In the genomic region with DNA sequence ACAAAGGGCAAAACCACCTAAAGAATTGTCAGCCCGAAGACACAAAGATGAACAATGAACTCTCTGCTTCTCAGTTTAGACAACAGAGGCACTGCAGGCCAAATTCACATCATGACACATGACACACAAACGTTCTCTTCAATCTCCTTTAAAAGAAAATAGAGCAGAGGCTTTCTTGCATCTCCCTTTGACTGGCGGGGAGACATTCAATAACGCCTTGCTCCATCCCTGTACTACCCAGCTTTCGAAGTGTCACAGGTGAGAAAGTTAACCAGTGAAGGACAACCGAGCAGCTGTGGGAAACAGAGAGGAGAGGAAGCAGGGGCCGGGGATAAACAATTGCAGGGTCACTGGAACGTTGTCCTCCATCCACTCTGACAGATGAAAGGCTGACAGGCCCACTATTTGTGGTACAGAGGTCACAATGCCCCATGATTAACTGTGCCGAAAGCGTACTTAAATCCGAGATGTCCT, we compare ENCODE assay signal across 1 cellular context.
A peak's percentile ranks its signal among the peaks of the same experiment; 100 is the strongest.
TF ChIP-seq lines count a peak whose summit lies in the region.

No MANE protein-coding gene starts in this region.

TF ChIP-seq in HepG2, 621 proteins besides CTCF, POLR2A, EP300 and RAD21 (continued from another document and continues in another):
- TF ChIP-seq, protein P1, sequence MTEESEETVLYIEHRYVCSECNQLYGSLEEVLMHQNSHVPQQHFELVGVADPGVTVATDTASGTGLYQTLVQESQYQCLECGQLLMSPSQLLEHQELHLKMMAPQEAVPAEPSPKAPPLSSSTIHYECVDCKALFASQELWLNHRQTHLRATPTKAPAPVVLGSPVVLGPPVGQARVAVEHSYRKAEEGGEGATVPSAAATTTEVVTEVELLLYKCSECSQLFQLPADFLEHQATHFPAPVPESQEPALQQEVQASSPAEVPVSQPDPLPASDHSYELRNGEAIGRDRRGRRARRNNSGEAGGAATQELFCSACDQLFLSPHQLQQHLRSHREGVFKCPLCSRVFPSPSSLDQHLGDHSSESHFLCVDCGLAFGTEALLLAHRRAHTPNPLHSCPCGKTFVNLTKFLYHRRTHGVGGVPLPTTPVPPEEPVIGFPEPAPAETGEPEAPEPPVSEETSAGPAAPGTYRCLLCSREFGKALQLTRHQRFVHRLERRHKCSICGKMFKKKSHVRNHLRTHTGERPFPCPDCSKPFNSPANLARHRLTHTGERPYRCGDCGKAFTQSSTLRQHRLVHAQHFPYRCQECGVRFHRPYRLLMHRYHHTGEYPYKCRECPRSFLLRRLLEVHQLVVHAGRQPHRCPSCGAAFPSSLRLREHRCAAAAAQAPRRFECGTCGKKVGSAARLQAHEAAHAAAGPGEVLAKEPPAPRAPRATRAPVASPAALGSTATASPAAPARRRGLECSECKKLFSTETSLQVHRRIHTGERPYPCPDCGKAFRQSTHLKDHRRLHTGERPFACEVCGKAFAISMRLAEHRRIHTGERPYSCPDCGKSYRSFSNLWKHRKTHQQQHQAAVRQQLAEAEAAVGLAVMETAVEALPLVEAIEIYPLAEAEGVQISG (CRISPR knock-in tag; IDR thresholded peaks at IDR 0.05) = peak; percentile 62
- peak; percentile 96; the same call in 1 of the 2 replicates for TF ChIP-seq ZNF292 (CRISPR knock-in tag; IDR thresholded peaks at IDR 0.05; ENCODE audit: borderline replicate concordance, low read depth)
- TF ChIP-seq FOXC1 (CRISPR knock-in tag; IDR thresholded peaks at IDR 0.05; ENCODE audit: borderline replicate concordance) = no peak
- peak; percentile 45; the same call in 1 of the 2 replicates for TF ChIP-seq SPEN (CRISPR knock-in tag; IDR thresholded peaks at IDR 0.05; ENCODE audit: low read depth)
- TF ChIP-seq ZFP1 (CRISPR knock-in tag; IDR thresholded peaks at IDR 0.05) = no peak
- TF ChIP-seq ZBTB7B (CRISPR knock-in tag; IDR thresholded peaks at IDR 0.05) = peak; percentile 26; the same call in 1 of the 2 replicates
- no peak for TF ChIP-seq SRSF4 (IDR thresholded peaks at IDR 0.05; ENCODE audit: low read depth, low read length, poor library complexity, severe bottlenecking)
- TF ChIP-seq, protein P2, sequence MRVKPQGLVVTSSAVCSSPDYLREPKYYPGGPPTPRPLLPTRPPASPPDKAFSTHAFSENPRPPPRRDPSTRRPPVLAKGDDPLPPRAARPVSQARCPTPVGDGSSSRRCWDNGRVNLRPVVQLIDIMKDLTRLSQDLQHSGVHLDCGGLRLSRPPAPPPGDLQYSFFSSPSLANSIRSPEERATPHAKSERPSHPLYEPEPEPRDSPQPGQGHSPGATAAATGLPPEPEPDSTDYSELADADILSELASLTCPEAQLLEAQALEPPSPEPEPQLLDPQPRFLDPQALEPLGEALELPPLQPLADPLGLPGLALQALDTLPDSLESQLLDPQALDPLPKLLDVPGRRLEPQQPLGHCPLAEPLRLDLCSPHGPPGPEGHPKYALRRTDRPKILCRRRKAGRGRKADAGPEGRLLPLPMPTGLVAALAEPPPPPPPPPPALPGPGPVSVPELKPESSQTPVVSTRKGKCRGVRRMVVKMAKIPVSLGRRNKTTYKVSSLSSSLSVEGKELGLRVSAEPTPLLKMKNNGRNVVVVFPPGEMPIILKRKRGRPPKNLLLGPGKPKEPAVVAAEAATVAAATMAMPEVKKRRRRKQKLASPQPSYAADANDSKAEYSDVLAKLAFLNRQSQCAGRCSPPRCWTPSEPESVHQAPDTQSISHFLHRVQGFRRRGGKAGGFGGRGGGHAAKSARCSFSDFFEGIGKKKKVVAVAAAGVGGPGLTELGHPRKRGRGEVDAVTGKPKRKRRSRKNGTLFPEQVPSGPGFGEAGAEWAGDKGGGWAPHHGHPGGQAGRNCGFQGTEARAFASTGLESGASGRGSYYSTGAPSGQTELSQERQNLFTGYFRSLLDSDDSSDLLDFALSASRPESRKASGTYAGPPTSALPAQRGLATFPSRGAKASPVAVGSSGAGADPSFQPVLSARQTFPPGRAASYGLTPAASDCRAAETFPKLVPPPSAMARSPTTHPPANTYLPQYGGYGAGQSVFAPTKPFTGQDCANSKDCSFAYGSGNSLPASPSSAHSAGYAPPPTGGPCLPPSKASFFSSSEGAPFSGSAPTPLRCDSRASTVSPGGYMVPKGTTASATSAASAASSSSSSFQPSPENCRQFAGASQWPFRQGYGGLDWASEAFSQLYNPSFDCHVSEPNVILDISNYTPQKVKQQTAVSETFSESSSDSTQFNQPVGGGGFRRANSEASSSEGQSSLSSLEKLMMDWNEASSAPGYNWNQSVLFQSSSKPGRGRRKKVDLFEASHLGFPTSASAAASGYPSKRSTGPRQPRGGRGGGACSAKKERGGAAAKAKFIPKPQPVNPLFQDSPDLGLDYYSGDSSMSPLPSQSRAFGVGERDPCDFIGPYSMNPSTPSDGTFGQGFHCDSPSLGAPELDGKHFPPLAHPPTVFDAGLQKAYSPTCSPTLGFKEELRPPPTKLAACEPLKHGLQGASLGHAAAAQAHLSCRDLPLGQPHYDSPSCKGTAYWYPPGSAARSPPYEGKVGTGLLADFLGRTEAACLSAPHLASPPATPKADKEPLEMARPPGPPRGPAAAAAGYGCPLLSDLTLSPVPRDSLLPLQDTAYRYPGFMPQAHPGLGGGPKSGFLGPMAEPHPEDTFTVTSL (CRISPR knock-in tag; IDR thresholded peaks at IDR 0.05; ENCODE audit: borderline replicate concordance) = peak; percentile 94
- TF ChIP-seq, protein P3, sequence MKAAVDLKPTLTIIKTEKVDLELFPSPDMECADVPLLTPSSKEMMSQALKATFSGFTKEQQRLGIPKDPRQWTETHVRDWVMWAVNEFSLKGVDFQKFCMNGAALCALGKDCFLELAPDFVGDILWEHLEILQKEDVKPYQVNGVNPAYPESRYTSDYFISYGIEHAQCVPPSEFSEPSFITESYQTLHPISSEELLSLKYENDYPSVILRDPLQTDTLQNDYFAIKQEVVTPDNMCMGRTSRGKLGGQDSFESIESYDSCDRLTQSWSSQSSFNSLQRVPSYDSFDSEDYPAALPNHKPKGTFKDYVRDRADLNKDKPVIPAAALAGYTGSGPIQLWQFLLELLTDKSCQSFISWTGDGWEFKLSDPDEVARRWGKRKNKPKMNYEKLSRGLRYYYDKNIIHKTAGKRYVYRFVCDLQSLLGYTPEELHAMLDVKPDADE (CRISPR knock-in tag; IDR thresholded peaks at IDR 0.05) = no peak
- TF ChIP-seq, protein P4, sequence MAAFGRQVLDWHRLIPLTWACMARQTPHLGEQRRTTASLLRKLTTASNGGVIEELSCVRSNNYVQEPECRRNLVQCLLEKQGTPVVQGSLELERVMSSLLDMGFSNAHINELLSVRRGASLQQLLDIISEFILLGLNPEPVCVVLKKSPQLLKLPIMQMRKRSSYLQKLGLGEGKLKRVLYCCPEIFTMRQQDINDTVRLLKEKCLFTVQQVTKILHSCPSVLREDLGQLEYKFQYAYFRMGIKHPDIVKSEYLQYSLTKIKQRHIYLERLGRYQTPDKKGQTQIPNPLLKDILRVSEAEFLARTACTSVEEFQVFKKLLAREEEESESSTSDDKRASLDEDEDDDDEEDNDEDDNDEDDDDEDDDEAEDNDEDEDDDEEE (CRISPR knock-in tag; IDR thresholded peaks at IDR 0.05) = no peak
- TF ChIP-seq SATB2 (CRISPR knock-in tag; IDR thresholded peaks at IDR 0.05) = 0 out of 2 replicates have a peak, but pooled peaks have one; percentile 18
- TF ChIP-seq MAFF (IDR thresholded peaks at IDR 0.05; ENCODE audit: low read depth, low read length) = no peak
- no peak for TF ChIP-seq ZNF552 (CRISPR knock-in tag; IDR thresholded peaks at IDR 0.05; ENCODE audit: borderline replicate concordance)
- TF ChIP-seq SAFB2 (CRISPR knock-in tag; IDR thresholded peaks at IDR 0.05; ENCODE audit: borderline replicate concordance, low read depth) = no peak
- no peak for TF ChIP-seq ZNF572 (CRISPR knock-in tag; IDR thresholded peaks at IDR 0.05)
- TF ChIP-seq ZNF607 (CRISPR knock-in tag; IDR thresholded peaks at IDR 0.05; ENCODE audit: borderline replicate concordance) = no peak
- TF ChIP-seq ZNF33A (CRISPR knock-in tag; IDR thresholded peaks at IDR 0.05; ENCODE audit: borderline replicate concordance) = 0 out of 2 replicates have a peak, but pooled peaks have one; percentile 50
- peak; percentile 86 for TF ChIP-seq RARA (CRISPR knock-in tag; IDR thresholded peaks at IDR 0.05)
- no peak for TF ChIP-seq MTF1 (CRISPR knock-in tag; IDR thresholded peaks at IDR 0.05)
- no peak for TF ChIP-seq KLF9 (CRISPR knock-in tag; IDR thresholded peaks at IDR 0.05; ENCODE audit: low read depth)
- no peak for TF ChIP-seq HBP1 (CRISPR knock-in tag; IDR thresholded peaks at IDR 0.05; ENCODE audit: low read depth)
- TF ChIP-seq ZNF326 (CRISPR knock-in tag; IDR thresholded peaks at IDR 0.05; ENCODE audit: borderline replicate concordance) = no peak
- peak; percentile 40; the same call in 1 of the 2 replicates for TF ChIP-seq NFIC (IDR thresholded peaks at IDR 0.05; ENCODE audit: low read length)
- TF ChIP-seq ONECUT2 (CRISPR knock-in tag; IDR thresholded peaks at IDR 0.05) = no peak
- TF ChIP-seq, protein P5, sequence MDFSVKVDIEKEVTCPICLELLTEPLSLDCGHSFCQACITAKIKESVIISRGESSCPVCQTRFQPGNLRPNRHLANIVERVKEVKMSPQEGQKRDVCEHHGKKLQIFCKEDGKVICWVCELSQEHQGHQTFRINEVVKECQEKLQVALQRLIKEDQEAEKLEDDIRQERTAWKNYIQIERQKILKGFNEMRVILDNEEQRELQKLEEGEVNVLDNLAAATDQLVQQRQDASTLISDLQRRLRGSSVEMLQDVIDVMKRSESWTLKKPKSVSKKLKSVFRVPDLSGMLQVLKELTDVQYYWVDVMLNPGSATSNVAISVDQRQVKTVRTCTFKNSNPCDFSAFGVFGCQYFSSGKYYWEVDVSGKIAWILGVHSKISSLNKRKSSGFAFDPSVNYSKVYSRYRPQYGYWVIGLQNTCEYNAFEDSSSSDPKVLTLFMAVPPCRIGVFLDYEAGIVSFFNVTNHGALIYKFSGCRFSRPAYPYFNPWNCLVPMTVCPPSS (IDR thresholded peaks at IDR 0.05) = no peak
- TF ChIP-seq GPN1 (CRISPR knock-in tag; IDR thresholded peaks at IDR 0.05; ENCODE audit: borderline replicate concordance) = no peak
- TF ChIP-seq ZNF768 (CRISPR knock-in tag; IDR thresholded peaks at IDR 0.05) = no peak
- TF ChIP-seq ZBTB20 (CRISPR knock-in tag; IDR thresholded peaks at IDR 0.05; ENCODE audit: borderline replicate concordance, low read depth) = peak; percentile 70; the same call in 1 of the 2 replicates
- TF ChIP-seq NR1H2 (CRISPR knock-in tag; IDR thresholded peaks at IDR 0.05; ENCODE audit: borderline replicate concordance, low read depth) = no peak
- TF ChIP-seq MAFG (CRISPR knock-in tag; IDR thresholded peaks at IDR 0.05) = no peak
- no peak; the same call in 1 of the 2 replicates for TF ChIP-seq ZNF556 (CRISPR knock-in tag; IDR thresholded peaks at IDR 0.05; ENCODE audit: borderline replicate concordance)
- TF ChIP-seq DMAP1 (CRISPR knock-in tag; IDR thresholded peaks at IDR 0.05) = peak; percentile 44; the same call in 1 of the 2 replicates
- no peak for TF ChIP-seq GZF1 (CRISPR knock-in tag; IDR thresholded peaks at IDR 0.05)
- TF ChIP-seq ATM (IDR thresholded peaks at IDR 0.05; ENCODE audit: borderline replicate concordance) = no peak
- TF ChIP-seq TBX2 (CRISPR knock-in tag; IDR thresholded peaks at IDR 0.05; ENCODE audit: borderline replicate concordance) = peak; percentile 98
- TF ChIP-seq, protein P6, sequence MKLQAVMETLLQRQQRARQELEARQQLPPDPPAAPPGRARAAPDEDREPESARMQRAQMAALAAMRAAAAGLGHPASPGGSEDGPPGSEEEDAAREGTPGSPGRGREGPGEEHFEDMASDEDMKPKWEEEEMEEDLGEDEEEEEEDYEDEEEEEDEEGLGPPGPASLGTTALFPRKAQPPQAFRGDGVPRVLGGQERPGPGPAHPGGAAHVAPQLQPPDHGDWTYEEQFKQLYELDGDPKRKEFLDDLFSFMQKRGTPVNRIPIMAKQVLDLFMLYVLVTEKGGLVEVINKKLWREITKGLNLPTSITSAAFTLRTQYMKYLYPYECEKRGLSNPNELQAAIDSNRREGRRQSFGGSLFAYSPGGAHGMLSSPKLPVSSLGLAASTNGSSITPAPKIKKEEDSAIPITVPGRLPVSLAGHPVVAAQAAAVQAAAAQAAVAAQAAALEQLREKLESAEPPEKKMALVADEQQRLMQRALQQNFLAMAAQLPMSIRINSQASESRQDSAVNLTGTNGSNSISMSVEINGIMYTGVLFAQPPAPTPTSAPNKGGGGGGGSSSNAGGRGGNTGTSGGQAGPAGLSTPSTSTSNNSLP (IDR thresholded peaks at IDR 0.05; ENCODE audit: low read depth, low read length) = peak; percentile 72
- TF ChIP-seq POLR2AphosphoS2 (IDR thresholded peaks at IDR 0.05; ENCODE audit: low read depth, low read length) = no peak
- TF ChIP-seq, protein P7, sequence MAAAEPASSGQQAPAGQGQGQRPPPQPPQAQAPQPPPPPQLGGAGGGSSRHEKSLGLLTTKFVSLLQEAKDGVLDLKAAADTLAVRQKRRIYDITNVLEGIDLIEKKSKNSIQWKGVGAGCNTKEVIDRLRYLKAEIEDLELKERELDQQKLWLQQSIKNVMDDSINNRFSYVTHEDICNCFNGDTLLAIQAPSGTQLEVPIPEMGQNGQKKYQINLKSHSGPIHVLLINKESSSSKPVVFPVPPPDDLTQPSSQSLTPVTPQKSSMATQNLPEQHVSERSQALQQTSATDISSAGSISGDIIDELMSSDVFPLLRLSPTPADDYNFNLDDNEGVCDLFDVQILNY (CRISPR knock-in tag; conservative IDR thresholded peaks at IDR 0.05) = no peak
- TF ChIP-seq, protein P8, sequence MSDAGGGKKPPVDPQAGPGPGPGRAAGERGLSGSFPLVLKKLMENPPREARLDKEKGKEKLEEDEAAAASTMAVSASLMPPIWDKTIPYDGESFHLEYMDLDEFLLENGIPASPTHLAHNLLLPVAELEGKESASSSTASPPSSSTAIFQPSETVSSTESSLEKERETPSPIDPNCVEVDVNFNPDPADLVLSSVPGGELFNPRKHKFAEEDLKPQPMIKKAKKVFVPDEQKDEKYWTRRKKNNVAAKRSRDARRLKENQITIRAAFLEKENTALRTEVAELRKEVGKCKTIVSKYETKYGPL (CRISPR knock-in tag; IDR thresholded peaks at IDR 0.05) = no peak
- TF ChIP-seq FOXM1 (CRISPR knock-in tag; IDR thresholded peaks at IDR 0.05) = no peak
